ENCODE assay signal across 11 cellular contexts in the genomic region with DNA sequence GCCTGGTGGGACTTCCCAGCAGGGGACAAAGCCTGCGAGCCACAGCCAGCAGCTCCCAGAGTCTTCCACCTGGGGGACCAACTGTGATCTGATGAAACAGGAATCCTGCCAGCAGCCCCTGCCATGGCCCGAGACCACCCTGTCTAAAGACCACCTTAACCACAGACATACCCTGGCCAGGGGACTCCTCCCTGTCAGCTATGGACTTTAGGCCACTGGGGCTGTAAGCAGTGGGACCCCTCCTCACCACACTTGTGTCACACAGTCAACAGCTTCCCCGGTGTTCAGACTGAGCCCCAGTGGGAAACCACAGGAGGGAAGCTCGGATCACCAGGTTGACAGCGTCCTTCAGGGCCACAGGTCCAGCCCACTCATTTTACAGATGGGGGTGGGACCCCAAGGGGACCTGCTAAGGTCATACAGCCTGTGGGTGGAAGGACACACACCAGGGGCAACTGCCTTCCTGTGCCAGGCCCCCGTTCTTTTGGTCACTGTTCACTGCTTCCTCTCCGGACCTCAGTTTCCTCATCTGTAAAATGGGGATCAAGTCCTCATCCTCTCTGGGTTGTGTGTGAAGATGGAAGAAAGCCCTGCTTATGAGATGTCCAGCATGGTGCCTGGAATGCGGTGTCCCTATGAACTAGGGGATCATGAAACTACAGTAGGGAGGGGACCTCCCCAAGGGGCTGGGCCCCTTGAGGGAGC. TPM values are rescaled to one million over a fixed set of nuclear protein-coding genes. Genes with fewer than 3 reads are reported as not detected.
DNase-seq lines count a peak whose midpoint lies in the region; ATAC-seq and TF ChIP-seq lines count a peak whose summit lies in the region.
"Had no signal": no experiment of that assay in that cellular context is flagged by ENCODE, and none has a peak within 500 bp of the region (broad histone marks: within the 10 kb centered on the region; RNA-seq: fewer than 3 reads in every experiment).

No MANE protein-coding gene starts in this region.

- H3K27ac ChIP-seq in HUES48 (ENCODE audit: low read depth, low read length): peak overlapping the region; percentile 93
- peak overlapping the region; percentile 76 for H3K27ac ChIP-seq in brain microvascular endothelial cell
- peak overlapping the region; percentile 92 for H3K27ac ChIP-seq in lung (ENCODE audit: low read depth in 1 of 2, low read length in 1 of 2)
- H3K27ac ChIP-seq in thoracic aorta: peak overlapping the region; percentile 91 to 96
- no peak overlapping the region for H3K27ac ChIP-seq in effector memory CD4-positive, alpha-beta T cell (ENCODE audit: insufficient read depth, low read length, poor library complexity, severe bottlenecking)

- TF ChIP-seq CTCF in brain microvascular endothelial cell (IDR thresholded peaks at IDR 0.05; ENCODE audit: low read depth, low read length, missing control alignments): peak; percentile 13
- no peak for TF ChIP-seq CTCF in lung (IDR thresholded peaks at IDR 0.05; ENCODE audit: control extremely low read depth, extremely low read depth)
- TF ChIP-seq CTCF in thoracic aorta (IDR thresholded peaks at IDR 0.05): no peak

- in situ Hi-C loops in brain microvascular endothelial cell (cut with HindIII; ENCODE audit: low pct_ligation_motif_present, low sequenced_read_pairs): no loop called here

- H3K36me3 ChIP-seq in HUES48 (ENCODE audit: control insufficient read depth, insufficient read depth, low read length) (peaks cover 52% of the 10 kb centered on the region), brain microvascular endothelial cell (replicated peaks) (peaks cover 81% of the 10 kb centered on the region), lung (ENCODE audit: control insufficient read depth in 2 of 2, insufficient read depth in 2 of 2, low read length in 2 of 2) (peaks cover 0 to 20% of the 10 kb centered on the region in 2 donors), thoracic aorta (peaks cover 6% of the 10 kb centered on the region)
- H3K36me3 ChIP-seq in effector memory CD4-positive, alpha-beta T cell (ENCODE audit: control insufficient read depth, insufficient read depth, low read length): no peaks in the 10 kb centered on the region

- H3K9me3 ChIP-seq in HUES48 (ENCODE audit: control insufficient read depth, insufficient read depth, low read length): no peaks in the 10 kb centered on the region
- no peaks in the 10 kb centered on the region for H3K9me3 ChIP-seq in lung (ENCODE audit: control insufficient read depth in 2 of 2, insufficient read depth in 1 of 2, low read length in 1 of 2)
- H3K9me3 ChIP-seq in thoracic aorta: no peaks in the 10 kb centered on the region
- no peaks in the 10 kb centered on the region for H3K9me3 ChIP-seq in effector memory CD4-positive, alpha-beta T cell (ENCODE audit: control insufficient read depth, low read length)

- DNase-seq in brain microvascular endothelial cell (no peak), lung (ENCODE audit: low spot score) (no peak), thoracic aorta (ENCODE audit: low spot score) (no peak), OCI-M2 (lab: John Stamatoyannopoulos, UW; ENCODE audit: unreplicated experiment) (no peak), occipital lobe (lab: John Stamatoyannopoulos, UW) (no peak)
- DNase-seq in effector memory CD4-positive, alpha-beta T cell: no peak
- DNase-seq: activated CD8-positive, alpha-beta memory T cell treated with anti-CD3 and anti-CD28 coated beads for 24 hours; amygdala; naive B cell had no signal

- 44 to 50% methylated on average over 7 to 8 of the region's 8 CpGs for WGBS in lung, 2 donors

- H3K27me3 ChIP-seq in HUES48 (ENCODE audit: control insufficient read depth, insufficient read depth, low read length): no peaks in the 10 kb centered on the region
- H3K27me3 ChIP-seq in brain microvascular endothelial cell (replicated peaks): no peaks in the 10 kb centered on the region
- no peaks in the 10 kb centered on the region for H3K27me3 ChIP-seq in lung (ENCODE audit: control insufficient read depth, insufficient read depth)
- H3K27me3 ChIP-seq in thoracic aorta (replicated peaks; ENCODE audit: insufficient read depth): no peaks in the 10 kb centered on the region
- no peaks in the 10 kb centered on the region for H3K27me3 ChIP-seq in effector memory CD4-positive, alpha-beta T cell (replicated peaks; ENCODE audit: control insufficient read depth, insufficient read depth, low read length, poor library complexity, severe bottlenecking)

- H3K9ac ChIP-seq in HUES48 (ENCODE audit: low read depth, low read length): no peak overlapping the region

- ATAC-seq in lung (ENCODE audit: insufficient read depth, low FRiP score): no peak
- ATAC-seq in thoracic aorta (ENCODE audit: insufficient number of reproducible peaks, low FRiP score, low read depth): no peak
- no peak for ATAC-seq in HG03521 (IDR thresholded peaks at IDR 0.05; ENCODE audit: unreplicated experiment)

- H3K4me3 ChIP-seq in HUES48 (ENCODE audit: low read depth, low read length): no peak overlapping the region
- no peak overlapping the region for H3K4me3 ChIP-seq in brain microvascular endothelial cell (ENCODE audit: low read depth, low read length)
- no peak overlapping the region for H3K4me3 ChIP-seq in lung
- H3K4me3 ChIP-seq in thoracic aorta: peak overlapping the region; percentile 70
- H3K4me3 ChIP-seq in effector memory CD4-positive, alpha-beta T cell (ENCODE audit: insufficient read depth, low read depth, low read length, poor library complexity, severe bottlenecking): no peak overlapping the region

- H3K4me1 ChIP-seq in HUES48 (ENCODE audit: control insufficient read depth, insufficient read depth, low read length) (peaks cover 54% of the 10 kb centered on the region), lung (ENCODE audit: control insufficient read depth in 2 of 2, insufficient read depth in 2 of 2, low read length in 2 of 2) (peaks cover 16 to 55% of the 10 kb centered on the region in 2 donors), thoracic aorta (ENCODE audit: control insufficient read depth in 1 of 2, low read depth in 2 of 2) (peaks cover 28 to 74% of the 10 kb centered on the region in 2 donors)
- no peaks in the 10 kb centered on the region for H3K4me1 ChIP-seq in effector memory CD4-positive, alpha-beta T cell (ENCODE audit: control insufficient read depth, insufficient read depth, low read length, poor library complexity, severe bottlenecking)

RNA-seq across cellular contexts. Expression of a gene that starts 11.4 kb away (rescaled TPM):
- 10 to 100 TPM; 21.3 to 35.6 TPM for total RNA-seq in lung
- polyA plus RNA-seq in lung: 10 to 100 TPM; 17.5 to 19.8 TPM
- total RNA-seq in thoracic aorta: 10 to 100 TPM; 20.3 to 32.9 TPM
- 1.1 TPM for total RNA-seq in occipital lobe

Comparison
In these comparisons a context has a peak if more than half of its experiments do, and no peak if none do; other contexts are left out.
1. RNA of a gene that starts 11.4 kb away (total RNA-seq): 21.3 to 35.6 TPM in lung and 20.3 to 32.9 TPM in thoracic aorta; 1.1 TPM in occipital lobe (single experiment); every median in the first group is over 10 times any median in the second.